Comparison of ENCODE assay signal across 21 cellular contexts in the genomic region with DNA sequence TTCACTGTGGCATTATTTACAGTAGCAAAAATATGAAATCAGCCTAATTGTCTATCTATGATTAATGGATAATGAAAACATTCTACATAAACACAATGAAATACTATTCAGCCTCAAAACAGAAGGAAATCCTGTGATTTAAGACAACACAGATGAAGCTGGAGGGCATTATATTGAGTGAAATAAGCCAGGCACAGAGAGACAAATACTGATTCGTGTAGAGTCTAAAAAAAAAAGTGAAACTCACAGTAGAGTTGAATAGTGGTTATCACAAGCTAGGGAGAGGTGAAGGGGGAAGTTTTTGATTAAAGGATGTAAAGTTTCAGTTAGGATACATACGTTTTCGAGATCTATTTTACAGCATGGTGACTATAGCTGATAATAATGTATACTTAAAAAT.
"Had no signal": no experiment of that assay in that cellular context is flagged by ENCODE, and none has a peak within 500 bp of the region (broad histone marks: within the 10 kb centered on the region; RNA-seq: fewer than 3 reads in every experiment).

No MANE protein-coding gene starts in this region.

- H3K9ac ChIP-seq: KMS-11 had no signal

- DNase-seq: activated B cell treated with CpG ODN at 0.5 μM for 24 hours; activated CD4-positive, alpha-beta T cell treated with anti-CD3 and anti-CD28 coated beads for 1 hour; activated CD4-positive, alpha-beta T cell treated with anti-CD3 and anti-CD28 coated beads, Interleukin-2, amount 10 ng/mL, durations not matched to agents 24 days and 14 days; activated CD4-positive, alpha-beta T cell treated with anti-CD3 and anti-CD28 coated beads, Interleukin-2, amount 50 U/mL, for 48 hours; activated effector memory CD4-positive, alpha-beta T cell treated with anti-CD3 and anti-CD28 coated beads, Interleukin-2, amount 50 U/mL, for 16 hours; activated naive CD4-positive, alpha-beta T cell treated with Interleukin-2 at 50 U/mL for 16 hours; activated T-cell treated with anti-CD3 and anti-CD28 coated beads, Interleukin-2, amount 50 U/mL, for 4 hours; brain microvascular endothelial cell; MG63; NCI-H1105; NCI-H1436; NCI-H187; NCI-H2081 treated with DMSO at 0.1 percent for 48 hours; SIG-M5; T-cell; T-helper 2 cell; T1000 had no signal

- H3K27ac ChIP-seq: brain microvascular endothelial cell, cardiac muscle cell, KMS-11 had no signal

- H3K27me3 ChIP-seq: brain microvascular endothelial cell, cardiac muscle cell, MG63 had no signal

- H3K9me3 ChIP-seq: MG63 had no signal

- H3K36me3 ChIP-seq: brain microvascular endothelial cell, cardiac muscle cell, MG63 had no signal

- H3K36me3 Mint-ChIP-seq: activated naive CD8-positive, alpha-beta T cell; T-cell had no signal

- H3K27me3 Mint-ChIP-seq: activated naive CD8-positive, alpha-beta T cell had no signal

- H3K4me2 ChIP-seq: KMS-11 had no signal

- H3K4me1 Mint-ChIP-seq: activated B cell treated with CpG ODN at 0.5 μM for 24 hours; activated CD4-positive, alpha-beta T cell treated with anti-CD3 and anti-CD28 coated beads, Interleukin-2, amount 10 ng/mL, durations not matched to agents 24 days and 14 days; T-cell had no signal

- H3K27ac Mint-ChIP-seq: activated B cell treated with CpG ODN at 0.5 μM for 24 hours; activated CD4-positive, alpha-beta T cell treated with anti-CD3 and anti-CD28 coated beads, Interleukin-2, amount 10 ng/mL, durations not matched to agents 24 days and 14 days; activated naive CD8-positive, alpha-beta T cell; T-cell had no signal

- H3K4me3 Mint-ChIP-seq: activated B cell treated with CpG ODN at 0.5 μM for 24 hours; activated CD4-positive, alpha-beta T cell treated with anti-CD3 and anti-CD28 coated beads, Interleukin-2, amount 10 ng/mL, durations not matched to agents 24 days and 14 days; activated naive CD8-positive, alpha-beta T cell; activated T-cell treated with anti-CD3 and anti-CD28 coated beads, Interleukin-2, amount 50 U/mL, for 4 hours; T-cell had no signal

- FAIRE-seq: TTC549 had no signal

- H3K4me3 ChIP-seq: cardiac muscle cell, MG63 had no signal

- H3K9me3 Mint-ChIP-seq: activated B cell treated with CpG ODN at 0.5 μM for 24 hours; activated CD4-positive, alpha-beta T cell treated with anti-CD3 and anti-CD28 coated beads, Interleukin-2, amount 10 ng/mL, durations not matched to agents 24 days and 14 days; activated T-cell treated with anti-CD3 and anti-CD28 coated beads, Interleukin-2, amount 50 U/mL, for 4 hours; T-cell had no signal

- ATAC-seq: activated T-cell treated with anti-CD3 and anti-CD28 coated beads, Interleukin-2, amount 50 U/mL, for 4 hours; T-cell had no signal
